ENCODE assay signal across 17 cellular contexts in the genomic region with DNA sequence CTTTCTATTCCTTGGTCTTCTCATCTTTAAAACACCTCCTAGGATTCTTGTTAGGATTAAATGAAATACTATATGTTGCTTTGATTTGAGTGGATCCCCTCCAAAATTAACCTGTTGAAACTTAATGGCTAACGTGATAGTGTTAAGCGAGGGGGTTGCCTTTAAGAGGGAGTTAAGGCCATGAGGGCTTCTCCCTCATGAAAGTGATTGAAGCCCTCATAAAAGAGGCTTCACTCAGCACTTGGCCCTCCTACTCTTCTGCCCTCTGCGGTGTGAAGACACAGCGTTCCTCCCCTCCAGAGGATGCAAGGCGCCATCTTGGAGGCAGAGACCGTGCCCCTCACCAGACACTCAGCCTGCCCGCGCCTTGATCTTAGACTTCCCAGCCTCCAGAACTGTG.
"Had no signal": no experiment of that assay in that cellular context is flagged by ENCODE, and none has a peak within 500 bp of the region (broad histone marks: within the 10 kb centered on the region; RNA-seq: fewer than 3 reads in every experiment).

No MANE protein-coding gene starts in this region.

- H3K27me3 ChIP-seq: heart left ventricle, spleen, testis, tibial nerve had no signal

- H3K4me1 Mint-ChIP-seq: stimulated activated memory B cell treated with anti-CD40 and anti-IgM and Interleukin-4, amounts not matched to agents 10 μg/mL and 1 μg/mL and 100 μg/mL, for 72 hours; stimulated activated naive CD8-positive, alpha-beta T cell treated with anti-CD3 and anti-CD28 coated beads, Interleukin-15, amount 100 ng/mL, for 72 hours had no signal

- H3K27me3 Mint-ChIP-seq: stimulated activated memory B cell treated with anti-CD40 and anti-IgM and Interleukin-4, amounts not matched to agents 10 μg/mL and 1 μg/mL and 100 μg/mL, for 72 hours; stimulated activated naive CD8-positive, alpha-beta T cell treated with anti-CD3 and anti-CD28 coated beads, Interleukin-15, amount 100 ng/mL, for 72 hours had no signal

- H3K27ac ChIP-seq: heart left ventricle, spleen, testis, tibial nerve had no signal

- H3K4me3 ChIP-seq: coronary artery, heart left ventricle, mucosa of descending colon, spleen, testis, tibial nerve had no signal

- DNase-seq: effector CD4-positive, alpha-beta T cell; foreskin melanocyte; heart left ventricle; hypothalamus; kidney glomerular epithelial cell; mammary epithelial cell; mucosa of descending colon; natural killer cell; spleen; stimulated activated CD4-positive, alpha-beta T cell treated with anti-CD3 and anti-CD28 coated beads, Interleukin-15, amount 100 ng/mL, for 24 hours; stimulated activated CD4-positive, alpha-beta T cell treated with anti-CD3 and anti-CD28 coated beads, Interleukin-1b, Interleukin-23, amount 100 ng/mL, for 48 hours; stimulated activated CD4-positive, alpha-beta T cell treated with anti-CD3 and anti-CD28 coated beads, Interleukin-4, amount 100 ng/mL, for 24 hours; stimulated activated naive CD8-positive, alpha-beta T cell treated with anti-CD3 and anti-CD28 coated beads, Interleukin-15, amount 100 ng/mL, for 72 hours; testis had no signal

- H3K9me3 ChIP-seq: heart left ventricle, mucosa of descending colon, spleen, testis, tibial nerve had no signal

- H3K27ac Mint-ChIP-seq: natural killer cell; stimulated activated memory B cell treated with anti-CD40 and anti-IgM and Interleukin-4, amounts not matched to agents 10 μg/mL and 1 μg/mL and 100 μg/mL, for 72 hours; stimulated activated naive CD8-positive, alpha-beta T cell treated with anti-CD3 and anti-CD28 coated beads, Interleukin-15, amount 100 ng/mL, for 72 hours had no signal

- H3K36me3 ChIP-seq: heart left ventricle, spleen, tibial nerve had no signal

- H3K4me3 Mint-ChIP-seq: natural killer cell; stimulated activated memory B cell treated with anti-CD40 and anti-IgM and Interleukin-4, amounts not matched to agents 10 μg/mL and 1 μg/mL and 100 μg/mL, for 72 hours; stimulated activated naive CD8-positive, alpha-beta T cell treated with anti-CD3 and anti-CD28 coated beads, Interleukin-15, amount 100 ng/mL, for 72 hours had no signal

- H3K4me1 ChIP-seq: spleen, testis had no signal

- H3K9me3 Mint-ChIP-seq: natural killer cell; stimulated activated memory B cell treated with anti-CD40 and anti-IgM and Interleukin-4, amounts not matched to agents 10 μg/mL and 1 μg/mL and 100 μg/mL, for 72 hours; stimulated activated naive CD8-positive, alpha-beta T cell treated with anti-CD3 and anti-CD28 coated beads, Interleukin-15, amount 100 ng/mL, for 72 hours had no signal

- H3K36me3 Mint-ChIP-seq: natural killer cell had no signal
